ENCODE assay signal across 35 cellular contexts in genomic region chr14:38847161-38847560, GRCh38.
"Had no signal": no experiment of that assay in that cellular context is flagged by ENCODE, and none has a peak within 500 bp of the region (broad histone marks: within the 10 kb centered on the region; RNA-seq: fewer than 3 reads in every experiment).

No MANE protein-coding gene starts in this region.

- H3K36me3 ChIP-seq: adrenal gland, brain microvascular endothelial cell, breast epithelium had no signal

- H3K9me3 ChIP-seq: adrenal gland, breast epithelium had no signal

- DNase-seq: activated B cell treated with CpG ODN at 0.5 μM for 24 hours; activated CD4-positive, alpha-beta memory T cell treated with anti-CD3 and anti-CD28 coated beads for 36 hours; activated CD4-positive, alpha-beta T cell treated with anti-CD3 and anti-CD28 coated beads for 4 hours; activated CD4-positive, alpha-beta T cell treated with anti-CD3 and anti-CD28 coated beads, Interleukin-2, amount 10 ng/mL, durations not matched to agents 24 days and 14 days; activated CD4-positive, alpha-beta T cell treated with anti-CD3 and anti-CD28 coated beads, Interleukin-2, amount 50 U/mL, for 1 hour; activated CD4-positive, alpha-beta T cell treated with anti-CD3 and anti-CD28 coated beads, Interleukin-2, amount 50 U/mL, for 4 hours; activated CD4-positive, CD25-positive, alpha-beta regulatory T cell treated with anti-CD3 and anti-CD28 coated beads, Interleukin-2, amount 50 U/mL, for 72 hours; activated CD8-positive, alpha-beta memory T cell treated with anti-CD3 and anti-CD28 coated beads, Interleukin-2, amount 50 U/mL, for 4 hours; activated CD8-positive, alpha-beta T cell treated with anti-CD3 and anti-CD28 coated beads for 36 hours; activated effector memory CD4-positive, alpha-beta T cell treated with anti-CD3 and anti-CD28 coated beads, Interleukin-2, amount 50 U/mL, for 16 hours; activated gamma-delta T cell treated with Interleukin-2 at 50 U/mL for 16 hours; activated naive CD4-positive, alpha-beta T cell; activated naive CD4-positive, alpha-beta T cell treated with anti-CD3 and anti-CD28 coated beads for 36 hours; activated naive CD4-positive, alpha-beta T cell treated with anti-CD3 and anti-CD28 coated beads, Interleukin-2, amount 50 U/mL, for 16 hours; activated naive CD8-positive, alpha-beta T cell treated with anti-CD3 and anti-CD28 coated beads for 36 hours; activated T-cell treated with anti-CD3 and anti-CD28 coated beads for 4 hours; activated T-cell treated with anti-CD3 and anti-CD28 coated beads, Interleukin-2, amount 50 U/mL, for 1 hour; activated T-cell treated with anti-CD3 and anti-CD28 coated beads, Interleukin-2, amount 50 U/mL, for 4 hours; activated T-cell treated with anti-CD3 and anti-CD28 coated beads, Interleukin-2, amount 50 U/mL, for 72 hours; adrenal gland; amniotic stem cell; aorta; brain microvascular endothelial cell; cerebellar nuclear complex; T-helper 1 cell; T-helper 2 cell; T-helper 9 cell had no signal

- H3K27ac ChIP-seq: adrenal gland, brain microvascular endothelial cell, breast epithelium, VCaP had no signal

- H3K36me3 Mint-ChIP-seq: activated CD4-positive, alpha-beta memory T cell treated with anti-CD3 and anti-CD28 coated beads for 36 hours; activated naive CD4-positive, alpha-beta T cell treated with anti-CD3 and anti-CD28 coated beads, Interleukin-2, amount 50 U/mL, for 72 hours; activated naive CD8-positive, alpha-beta T cell treated with anti-CD3 and anti-CD28 coated beads for 36 hours had no signal

- H3K9me3 Mint-ChIP-seq: activated B cell treated with CpG ODN at 0.5 μM for 24 hours; activated CD4-positive, alpha-beta memory T cell treated with anti-CD3 and anti-CD28 coated beads for 36 hours; activated CD4-positive, alpha-beta T cell treated with anti-CD3 and anti-CD28 coated beads, Interleukin-2, amount 10 ng/mL, durations not matched to agents 24 days and 14 days; activated CD8-positive, alpha-beta T cell treated with anti-CD3 and anti-CD28 coated beads for 36 hours; activated naive CD4-positive, alpha-beta T cell treated with anti-CD3 and anti-CD28 coated beads for 36 hours; activated naive CD4-positive, alpha-beta T cell treated with anti-CD3 and anti-CD28 coated beads, Interleukin-2, amount 50 U/mL, for 72 hours; activated naive CD8-positive, alpha-beta T cell treated with anti-CD3 and anti-CD28 coated beads for 36 hours; activated T-cell treated with anti-CD3 and anti-CD28 coated beads, Interleukin-2, amount 50 U/mL, for 4 hours; activated T-cell treated with anti-CD3 and anti-CD28 coated beads, Interleukin-2, amount 50 U/mL, for 72 hours; activated T-helper 1 cell treated with anti-CD3 and anti-CD28 coated beads, Interleukin-12 subunit alpha, Interleukin-12 subunit beta, Interleukin-2, Interleukin-4 antibody, amounts not matched to agents 30 ng/mL and 10 ng/mL and 1 ng/mL, durations not matched to agents 14 hours and 24 hours and 36 hours; activated T-helper 17 cell treated with anti-CD3 and anti-CD28 coated beads, Interleukin-2, amount 50 U/mL, for 72 hours; central memory CD8-positive, alpha-beta T cell; T-helper 1 cell treated with Interleukin-12 subunit alpha and Interleukin-12 subunit beta and Interleukin-4 antibody, amounts not matched to agents 30 μg/mL and 1 μg/mL, for 36 hours; T-helper 2 cell treated with Interferon-gamma antibody and Interleukin-4, amounts not matched to agents 5 μg/mL and 100 μg/mL, for 36 hours had no signal

- H3K27ac Mint-ChIP-seq: activated B cell treated with CpG ODN at 0.5 μM for 24 hours; activated CD4-positive, alpha-beta memory T cell treated with anti-CD3 and anti-CD28 coated beads for 36 hours; activated CD4-positive, alpha-beta T cell treated with anti-CD3 and anti-CD28 coated beads, Interleukin-2, amount 10 ng/mL, durations not matched to agents 24 days and 14 days; activated CD8-positive, alpha-beta T cell treated with anti-CD3 and anti-CD28 coated beads for 36 hours; activated naive CD4-positive, alpha-beta T cell treated with anti-CD3 and anti-CD28 coated beads for 36 hours; activated naive CD4-positive, alpha-beta T cell treated with anti-CD3 and anti-CD28 coated beads, Interleukin-2, amount 50 U/mL, for 72 hours; activated naive CD8-positive, alpha-beta T cell treated with anti-CD3 and anti-CD28 coated beads for 36 hours; activated T-cell treated with anti-CD3 and anti-CD28 coated beads, Interleukin-2, amount 50 U/mL, for 72 hours; activated T-helper 1 cell treated with anti-CD3 and anti-CD28 coated beads, Interleukin-12 subunit alpha, Interleukin-12 subunit beta, Interleukin-2, Interleukin-4 antibody, amounts not matched to agents 30 ng/mL and 10 ng/mL and 1 ng/mL, durations not matched to agents 14 hours and 24 hours and 36 hours; activated T-helper 17 cell treated with anti-CD3 and anti-CD28 coated beads, Interleukin-2, amount 50 U/mL, for 72 hours; T-helper 1 cell treated with Interleukin-12 subunit alpha and Interleukin-12 subunit beta and Interleukin-4 antibody, amounts not matched to agents 30 μg/mL and 1 μg/mL, for 36 hours; T-helper 2 cell treated with Interferon-gamma antibody and Interleukin-4, amounts not matched to agents 5 μg/mL and 100 μg/mL, for 36 hours had no signal

- ATAC-seq: activated CD8-positive, alpha-beta T cell treated with anti-CD3 and anti-CD28 coated beads for 36 hours; activated naive CD4-positive, alpha-beta T cell treated with anti-CD3 and anti-CD28 coated beads, Interleukin-2, amount 50 U/mL, for 72 hours; activated T-cell treated with anti-CD3 and anti-CD28 coated beads, Interleukin-2, amount 50 U/mL, for 4 hours; activated T-cell treated with anti-CD3 and anti-CD28 coated beads, Interleukin-2, amount 50 U/mL, for 72 hours; activated T-helper 17 cell treated with anti-CD3 and anti-CD28 coated beads, Interleukin-2, amount 50 U/mL, for 72 hours had no signal

- H3K4me3 Mint-ChIP-seq: activated B cell treated with CpG ODN at 0.5 μM for 24 hours; activated CD4-positive, alpha-beta memory T cell treated with anti-CD3 and anti-CD28 coated beads for 36 hours; activated CD4-positive, alpha-beta T cell treated with anti-CD3 and anti-CD28 coated beads, Interleukin-2, amount 10 ng/mL, durations not matched to agents 24 days and 14 days; activated CD8-positive, alpha-beta T cell treated with anti-CD3 and anti-CD28 coated beads for 36 hours; activated naive CD4-positive, alpha-beta T cell treated with anti-CD3 and anti-CD28 coated beads for 36 hours; activated naive CD8-positive, alpha-beta T cell treated with anti-CD3 and anti-CD28 coated beads for 36 hours; activated T-cell treated with anti-CD3 and anti-CD28 coated beads, Interleukin-2, amount 50 U/mL, for 4 hours; activated T-cell treated with anti-CD3 and anti-CD28 coated beads, Interleukin-2, amount 50 U/mL, for 72 hours; activated T-helper 1 cell treated with anti-CD3 and anti-CD28 coated beads, Interleukin-12 subunit alpha, Interleukin-12 subunit beta, Interleukin-2, Interleukin-4 antibody, amounts not matched to agents 30 ng/mL and 10 ng/mL and 1 ng/mL, durations not matched to agents 14 hours and 24 hours and 36 hours; activated T-helper 17 cell treated with anti-CD3 and anti-CD28 coated beads, Interleukin-2, amount 50 U/mL, for 72 hours; central memory CD8-positive, alpha-beta T cell; T-helper 1 cell treated with Interleukin-12 subunit alpha and Interleukin-12 subunit beta and Interleukin-4 antibody, amounts not matched to agents 30 μg/mL and 1 μg/mL, for 36 hours; T-helper 2 cell treated with Interferon-gamma antibody and Interleukin-4, amounts not matched to agents 5 μg/mL and 100 μg/mL, for 36 hours had no signal

- H3K27me3 Mint-ChIP-seq: activated B cell treated with CpG ODN at 0.5 μM for 24 hours; activated CD4-positive, alpha-beta memory T cell treated with anti-CD3 and anti-CD28 coated beads for 36 hours; activated CD8-positive, alpha-beta T cell treated with anti-CD3 and anti-CD28 coated beads for 36 hours; activated naive CD8-positive, alpha-beta T cell treated with anti-CD3 and anti-CD28 coated beads for 36 hours; activated T-helper 17 cell treated with anti-CD3 and anti-CD28 coated beads, Interleukin-2, amount 50 U/mL, for 72 hours; central memory CD8-positive, alpha-beta T cell had no signal

- H3K27me3 ChIP-seq: adrenal gland, brain microvascular endothelial cell had no signal

- H3K4me3 ChIP-seq: adrenal gland, breast epithelium had no signal

- H3K4me1 ChIP-seq: breast epithelium had no signal

- H3K4me1 Mint-ChIP-seq: activated B cell treated with CpG ODN at 0.5 μM for 24 hours; activated CD4-positive, alpha-beta T cell treated with anti-CD3 and anti-CD28 coated beads, Interleukin-2, amount 10 ng/mL, durations not matched to agents 24 days and 14 days; activated naive CD8-positive, alpha-beta T cell treated with anti-CD3 and anti-CD28 coated beads for 36 hours; activated T-helper 17 cell treated with anti-CD3 and anti-CD28 coated beads, Interleukin-2, amount 50 U/mL, for 72 hours; central memory CD8-positive, alpha-beta T cell had no signal
